Comparison of ENCODE assay signal across 8 cellular contexts in genomic region chr9:6681147-6681956, GRCh38. TPM values are rescaled to one million over a fixed set of nuclear protein-coding genes. Genes with fewer than 3 reads are reported as not detected.
DNase-seq lines count a peak whose midpoint lies in the region; ATAC-seq, FAIRE-seq and TF ChIP-seq lines count a peak whose summit lies in the region.

No MANE protein-coding gene starts in this region.

- H3K27ac Mint-ChIP-seq in endothelial cell (ENCODE audit: unreplicated experiment): peak overlapping the region; percentile 96

- H3K4me1 Mint-ChIP-seq in endothelial cell (ENCODE audit: unreplicated experiment): peaks cover 11% of the 10 kb centered on the region

- DNase-seq in COR-L47 (lab: John Stamatoyannopoulos, UW) (peak; percentile 98), HTR-8/SVneo (ENCODE audit: insufficient read length, low spot score) (peak; percentile 98), NOMO-1 treated with dmso at 0.1 percent for 144 hours (lab: John Stamatoyannopoulos, UW; ENCODE audit: unreplicated experiment) (peak; percentile 85), endothelial cell (ENCODE audit: low spot score) (peak; percentile 95), midbrain (lab: John Stamatoyannopoulos, UW) (peak; percentile 97)
- DNase-seq in activated CD8-positive, alpha-beta memory T cell treated with anti-CD3 and anti-CD28 coated beads, Interleukin-2, amount 50 U/mL, for 4 hours: peak; percentile 88
- peak; percentile 88 to 91 for DNase-seq in stimulated activated CD8-positive, alpha-beta memory T cell treated with anti-CD3 and anti-CD28 coated beads, Interleukin-15, amount 100 ng/mL, for 48 hours (ENCODE audit: low read depth in 2 of 2)

- H3K36me3 Mint-ChIP-seq in endothelial cell (ENCODE audit: low read depth, unreplicated experiment): peaks cover 7% of the 10 kb centered on the region

- ATAC-seq in GM21367 (IDR thresholded peaks at IDR 0.05; ENCODE audit: unreplicated experiment): peak; percentile 69

- H3K9me3 Mint-ChIP-seq in endothelial cell (ENCODE audit: unreplicated experiment): no peaks in the 10 kb centered on the region

- FAIRE-seq in HTR-8/SVneo (lab: Jason Lieb, UNC): peak; percentile 92

- peak overlapping the region; percentile 93 for H3K4me3 Mint-ChIP-seq in endothelial cell (ENCODE audit: unreplicated experiment)

- peaks cover 1% of the 10 kb centered on the region for H3K27me3 Mint-ChIP-seq in endothelial cell (ENCODE audit: unreplicated experiment)

- no peak for TF ChIP-seq CTCF in endothelial cell (IDR thresholded peaks at IDR 0.05; ENCODE audit: unreplicated experiment)

RNA-seq across cellular contexts. Expression of gene GLDC, which starts 35.8 kb away (rescaled TPM):
- 29.1 TPM for total RNA-seq in endothelial cell (ENCODE audit: unreplicated experiment)

Comparison
In these comparisons a context has a peak if more than half of its experiments do, and no peak if none do; other contexts are left out.
1. Peak in every context shown above with its lines: DNase-seq and ATAC-seq.